Comparison of ENCODE assay signal across 1 cellular context in genomic region chr17:69414408-69415274, GRCh38.
A peak's percentile ranks its signal among the peaks of the same experiment; 100 is the strongest.
TF ChIP-seq lines count a peak whose summit lies in the region.

Gene MAP2K6 (plus strand): TSS chr17:69414697. CDS start chr17:69414985, 288 bp downstream.

TF ChIP-seq in GM12878, 131 proteins besides CTCF, POLR2A, EP300 and RAD21 (continued from another document and continues in another):
- peak; percentile 70; the same call in 1 of the 2 replicates for TF ChIP-seq ZBTB40 (IDR thresholded peaks at IDR 0.05; ENCODE audit: borderline replicate concordance)
- TF ChIP-seq ETV6 (conservative IDR thresholded peaks at IDR 0.05 in 1 of 2, IDR thresholded peaks at IDR 0.05 in 1 of 2; ENCODE audit: borderline replicate concordance in 1 of 2, low read depth in 1 of 2): 0 out of 4 replicates have a peak, but pooled peaks of 1 of the 2 experiments have one; percentile 15
- no peak for TF ChIP-seq ZBED1 (IDR thresholded peaks at IDR 0.05; ENCODE audit: borderline replicate concordance)
- no peak for TF ChIP-seq ZNF622 (IDR thresholded peaks at IDR 0.05)
- TF ChIP-seq YBX1 (IDR thresholded peaks at IDR 0.05): no peak
- 0 out of 2 replicates have a peak, but pooled peaks have one; percentile 45 for TF ChIP-seq YY1 (IDR thresholded peaks at IDR 0.05; ENCODE audit: low read depth, low read length)
- TF ChIP-seq ZZZ3 (IDR thresholded peaks at IDR 0.05; ENCODE audit: control insufficient read depth, insufficient read length, low read depth): no peak
- peak; percentile 70; the same call in 1 of the 2 replicates for TF ChIP-seq MTA3 (IDR thresholded peaks at IDR 0.05; ENCODE audit: borderline replicate concordance, low read length)
- no peak for TF ChIP-seq CUX1 (IDR thresholded peaks at IDR 0.05; ENCODE audit: insufficient replicate concordance, low read depth, low read length)
- no peak for TF ChIP-seq JUND (IDR thresholded peaks at IDR 0.05; ENCODE audit: low read depth, low read length)
- TF ChIP-seq HCFC1 (IDR thresholded peaks at IDR 0.05; ENCODE audit: low read length): peak; percentile 87
- 0 out of 2 replicates have a peak, but pooled peaks have one; percentile 8 for TF ChIP-seq MLLT1 (IDR thresholded peaks at IDR 0.05)
- no peak for TF ChIP-seq CBFB (IDR thresholded peaks at IDR 0.05; ENCODE audit: low read depth)
- no peak for TF ChIP-seq KAT2A (conservative IDR thresholded peaks at IDR 0.05; ENCODE audit: control insufficient read depth, low read depth, low read length)
- peak; percentile 70 for TF ChIP-seq CREB1 (IDR thresholded peaks at IDR 0.05; ENCODE audit: low read depth)
- TF ChIP-seq TARDBP (IDR thresholded peaks at IDR 0.05; ENCODE audit: borderline replicate concordance): no peak
- TF ChIP-seq POU2F2 (IDR thresholded peaks at IDR 0.05; ENCODE audit: borderline replicate concordance, low read depth, low read length): no peak
- peak; percentile 23; the same call in 1 of the 2 replicates for TF ChIP-seq ATF2 (IDR thresholded peaks at IDR 0.05; ENCODE audit: low read length)
- no peak for TF ChIP-seq FOXK2 (IDR thresholded peaks at IDR 0.05)
- TF ChIP-seq PAX5 (IDR thresholded peaks at IDR 0.05; ENCODE audit: borderline replicate concordance, low read depth, low read length): no peak
- TF ChIP-seq ATF7 (IDR thresholded peaks at IDR 0.05; ENCODE audit: low read depth): no peak
- no peak for TF ChIP-seq NR2C1 (IDR thresholded peaks at IDR 0.05)
- TF ChIP-seq CHD1 (IDR thresholded peaks at IDR 0.05; ENCODE audit: low read depth, low read length): no peak
- TF ChIP-seq TBL1XR1 (IDR thresholded peaks at IDR 0.05; ENCODE audit: low read depth, low read length): no peak
- TF ChIP-seq MEF2A (IDR thresholded peaks at IDR 0.05; ENCODE audit: insufficient read depth, low read depth, low read length): no peak
- no peak for TF ChIP-seq JUNB (IDR thresholded peaks at IDR 0.05)
- no peak for TF ChIP-seq ESRRA (IDR thresholded peaks at IDR 0.05; ENCODE audit: low read length)
- no peak for TF ChIP-seq ZNF217 (IDR thresholded peaks at IDR 0.05)
- TF ChIP-seq SMAD1 (IDR thresholded peaks at IDR 0.05; ENCODE audit: low read depth, partially characterized antibody): no peak
- no peak for TF ChIP-seq SUPT20H (IDR thresholded peaks at IDR 0.05; ENCODE audit: borderline replicate concordance, control insufficient read depth, low read depth, low read length)
- no peak for TF ChIP-seq SKIL (IDR thresholded peaks at IDR 0.05; ENCODE audit: low read depth, poor library complexity, severe bottlenecking)
- peak; percentile 52; the same call in 1 of the 2 replicates for TF ChIP-seq PKNOX1 (IDR thresholded peaks at IDR 0.05)
- no peak for TF ChIP-seq IRF4 (IDR thresholded peaks at IDR 0.05; ENCODE audit: low read depth, low read length)
- TF ChIP-seq ZBTB4 (CRISPR knock-in tag; IDR thresholded peaks at IDR 0.05): no peak
- TF ChIP-seq NFYA (IDR thresholded peaks at IDR 0.05; ENCODE audit: borderline replicate concordance, low read depth, low read length): no peak
- no peak for TF ChIP-seq CHD4 (IDR thresholded peaks at IDR 0.05)
- TF ChIP-seq KLF5 (IDR thresholded peaks at IDR 0.05; ENCODE audit: partially characterized antibody): peak; percentile 29
- TF ChIP-seq NR2F1 (conservative IDR thresholded peaks at IDR 0.05): no peak
- TF ChIP-seq RELB (IDR thresholded peaks at IDR 0.05; ENCODE audit: low read depth): peak; percentile 82; the same call in 1 of the 2 replicates
- no peak; the same call in none of the 2 replicates for TF ChIP-seq IKZF1 (conservative IDR thresholded peaks at IDR 0.05)
- TF ChIP-seq CREM (IDR thresholded peaks at IDR 0.05; ENCODE audit: low read depth): peak; percentile 56; the same call in 1 of the 2 replicates
- TF ChIP-seq RB1 (IDR thresholded peaks at IDR 0.05; ENCODE audit: borderline replicate concordance): no peak
- no peak for TF ChIP-seq SMC3 (IDR thresholded peaks at IDR 0.05; ENCODE audit: borderline replicate concordance, low read length)
